In the genomic region with DNA sequence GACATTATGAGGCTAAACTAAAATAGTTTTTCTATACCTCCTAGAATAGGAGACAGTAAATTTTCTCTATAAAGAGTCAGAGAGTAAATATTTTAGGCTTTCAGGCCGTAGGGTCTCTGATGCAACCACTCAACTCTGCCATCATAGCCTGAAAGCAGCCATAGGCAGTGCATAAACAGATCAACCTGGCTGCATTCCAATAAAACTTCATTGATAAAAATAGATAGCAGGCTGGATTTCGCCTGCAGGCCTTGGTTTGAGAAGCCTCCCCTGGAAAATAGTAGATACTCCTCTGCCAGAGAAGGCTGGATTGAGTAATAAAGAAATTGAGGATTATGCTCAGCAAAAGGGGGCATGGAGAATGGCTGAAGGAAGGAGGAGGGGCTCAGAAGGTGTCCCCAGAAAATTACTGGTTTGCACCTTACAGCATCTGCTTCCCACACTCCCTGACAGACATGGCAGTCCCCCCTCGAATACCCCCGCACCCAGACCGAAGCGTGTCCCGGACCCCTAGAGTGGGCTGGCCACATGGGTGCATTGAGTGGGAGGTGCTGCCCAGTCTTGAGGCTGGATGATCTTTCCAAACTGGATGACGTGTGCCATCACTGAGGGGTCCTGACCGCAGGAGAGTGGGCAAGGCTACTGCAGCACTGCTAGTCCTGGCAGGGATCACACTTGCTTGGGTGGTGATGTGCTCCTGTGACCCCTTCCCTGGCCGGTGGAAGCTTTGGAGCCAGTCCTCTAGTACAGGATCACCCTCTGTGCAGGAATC, we compare ENCODE assay signal across 13 cellular contexts.
"Had no signal": no experiment of that assay in that cellular context is flagged by ENCODE, and none has a peak within 500 bp of the region (broad histone marks: within the 10 kb centered on the region; RNA-seq: fewer than 3 reads in every experiment).

No MANE protein-coding gene starts in this region.

- H3K27ac ChIP-seq: testis had no signal

- H3K36me3 Mint-ChIP-seq: brain had no signal

- H3K27me3 Mint-ChIP-seq: activated CD4-positive, alpha-beta memory T cell treated with anti-CD3 and anti-CD28 coated beads, Interleukin-2, amount 10 ng/mL, durations not matched to agents 7 days and 5 days; stimulated activated naive CD8-positive, alpha-beta T cell treated with anti-CD3 and anti-CD28 coated beads, Interleukin-15, Interleukin-2, amounts not matched to agents 100 ng/mL and 50 ng/mL, for 24 hours had no signal

- H3K27me3 ChIP-seq: hepatocyte, testis had no signal

- H3K9me3 ChIP-seq: testis had no signal

- H3K27ac Mint-ChIP-seq: activated CD4-positive, alpha-beta memory T cell treated with anti-CD3 and anti-CD28 coated beads, Interleukin-2, amount 10 ng/mL, durations not matched to agents 7 days and 5 days; activated naive CD4-positive, alpha-beta T cell treated with anti-CD3 and anti-CD28 coated beads for 36 hours; dendritic cell treated with granulocyte-macrophage colony-stimulating factor and Interleukin-4, amounts not matched to agents 40 ng/mL and 50 ng/mL, for 4 days; stimulated activated naive CD8-positive, alpha-beta T cell treated with anti-CD3 and anti-CD28 coated beads, Interleukin-15, Interleukin-2, amounts not matched to agents 100 ng/mL and 50 ng/mL, for 24 hours; T-helper 2 cell treated with Interferon-gamma antibody and Interleukin-4, amounts not matched to agents 5 μg/mL and 100 μg/mL, for 36 hours had no signal

- H3K4me3 ChIP-seq: hepatocyte, testis had no signal

- H3K4me1 Mint-ChIP-seq: activated CD4-positive, alpha-beta memory T cell treated with anti-CD3 and anti-CD28 coated beads, Interleukin-2, amount 10 ng/mL, durations not matched to agents 7 days and 5 days had no signal

- H3K4me1 ChIP-seq: testis had no signal

- H3K4me3 Mint-ChIP-seq: activated CD4-positive, alpha-beta memory T cell treated with anti-CD3 and anti-CD28 coated beads, Interleukin-2, amount 10 ng/mL, durations not matched to agents 7 days and 5 days; activated naive CD4-positive, alpha-beta T cell treated with anti-CD3 and anti-CD28 coated beads for 36 hours; brain; dendritic cell treated with granulocyte-macrophage colony-stimulating factor and Interleukin-4, amounts not matched to agents 40 ng/mL and 50 ng/mL, for 4 days; stimulated activated naive CD8-positive, alpha-beta T cell treated with anti-CD3 and anti-CD28 coated beads, Interleukin-15, Interleukin-2, amounts not matched to agents 100 ng/mL and 50 ng/mL, for 24 hours; T-helper 2 cell treated with Interferon-gamma antibody and Interleukin-4, amounts not matched to agents 5 μg/mL and 100 μg/mL, for 36 hours had no signal

- DNase-seq: activated CD4-positive, alpha-beta memory T cell treated with anti-CD3 and anti-CD28 coated beads, Interleukin-2, amount 10 ng/mL, durations not matched to agents 7 days and 5 days; activated CD8-positive, alpha-beta memory T cell treated with anti-CD3 and anti-CD28 coated beads, Interleukin-2, amount 50 U/mL, for 48 hours; activated naive CD4-positive, alpha-beta T cell treated with anti-CD3 and anti-CD28 coated beads for 36 hours; kidney; stimulated activated CD4-positive, alpha-beta T cell treated with anti-CD3 and anti-CD28 coated beads, Interleukin-4, amount 100 ng/mL, for 1 hour; stimulated activated CD8-positive, alpha-beta memory T cell treated with anti-CD3 and anti-CD28 coated beads, Interleukin-4, amount 100 ng/mL, for 48 hours; SW 1271; testis had no signal

- H3K9me3 Mint-ChIP-seq: activated CD4-positive, alpha-beta memory T cell treated with anti-CD3 and anti-CD28 coated beads, Interleukin-2, amount 10 ng/mL, durations not matched to agents 7 days and 5 days; activated naive CD4-positive, alpha-beta T cell treated with anti-CD3 and anti-CD28 coated beads for 36 hours; brain; dendritic cell treated with granulocyte-macrophage colony-stimulating factor and Interleukin-4, amounts not matched to agents 40 ng/mL and 50 ng/mL, for 4 days; stimulated activated naive CD8-positive, alpha-beta T cell treated with anti-CD3 and anti-CD28 coated beads, Interleukin-15, Interleukin-2, amounts not matched to agents 100 ng/mL and 50 ng/mL, for 24 hours; T-helper 2 cell treated with Interferon-gamma antibody and Interleukin-4, amounts not matched to agents 5 μg/mL and 100 μg/mL, for 36 hours had no signal
